Comparison of ENCODE assay signal across 8 cellular contexts in the genomic region with DNA sequence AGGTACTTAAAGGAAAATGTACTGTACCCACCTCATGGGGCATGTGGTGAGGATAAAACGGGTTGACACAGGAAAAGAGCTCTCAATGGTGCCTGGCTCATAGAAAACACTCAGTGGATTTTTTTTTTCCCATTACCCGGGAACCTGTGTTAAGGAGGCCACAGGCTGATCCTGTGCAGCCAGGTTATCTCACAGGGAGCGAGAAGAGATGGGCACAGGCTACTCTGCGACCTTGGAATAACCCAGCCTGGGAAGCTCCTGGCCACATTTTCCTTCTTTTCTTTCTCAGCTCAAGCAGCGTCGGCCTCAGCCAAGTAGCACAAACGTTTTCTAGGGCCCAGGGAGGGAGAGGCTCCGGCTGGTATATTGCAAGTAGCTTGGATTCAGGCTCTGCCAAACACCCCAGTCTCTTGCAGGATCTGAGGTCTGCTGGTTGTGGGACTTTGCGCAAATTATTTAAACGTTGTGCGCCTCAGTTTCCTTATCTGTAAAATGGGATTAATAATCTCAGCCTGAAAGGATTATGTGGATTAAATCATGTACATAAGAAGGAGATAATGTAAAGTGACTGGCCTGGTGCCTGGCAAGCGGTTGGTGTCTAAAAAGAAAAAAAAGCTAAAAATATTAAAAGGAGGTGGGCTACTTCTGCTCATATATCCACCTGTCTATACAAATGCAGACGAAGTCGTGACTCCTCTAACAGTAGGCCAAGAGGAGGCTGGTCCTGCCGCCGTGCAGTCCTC. TPM values are rescaled to one million over a fixed set of nuclear protein-coding genes. Genes with fewer than 3 reads are reported as not detected.
A peak's percentile ranks its signal among the peaks of the same experiment; 100 is the strongest.
DNase-seq lines count a peak whose midpoint lies in the region; ATAC-seq and TF ChIP-seq lines count a peak whose summit lies in the region.

No MANE protein-coding gene starts in this region.

- peak overlapping the region; percentile 88 to 90 for H3K4me3 Mint-ChIP-seq in effector memory CD8-positive, alpha-beta T cell
- H3K4me3 Mint-ChIP-seq in naive thymus-derived CD8-positive, alpha-beta T cell = peak overlapping the region; percentile 78 to 95 (median 88)

- peak overlapping the region; percentile 80 for H3K4me3 ChIP-seq in GM12875 (ENCODE audit: low read depth, low read length)

- no peak for TF ChIP-seq CTCF in GM12875 (IDR thresholded peaks at IDR 0.05; ENCODE audit: borderline replicate concordance, insufficient read depth, low read depth, low read length)

- peak overlapping the region; percentile 87 to 89 for H3K27ac Mint-ChIP-seq in effector memory CD8-positive, alpha-beta T cell
- H3K27ac Mint-ChIP-seq in naive thymus-derived CD8-positive, alpha-beta T cell = peak overlapping the region; percentile 90 to 97 (median 94)

- DNase-seq in RPMI7951 (ENCODE audit: low read depth) = peak; percentile 34
- no peak for DNase-seq in effector memory CD8-positive, alpha-beta T cell
- no peak for DNase-seq in naive thymus-derived CD8-positive, alpha-beta T cell
- DNase-seq in NCI-H1048 (lab: John Stamatoyannopoulos, UW) = no peak
- DNase-seq in NCI-H524 (lab: John Stamatoyannopoulos, UW) = no peak
- DNase-seq in NCI-H1105 treated with DMSO at 0.1 percent for 48 hours (lab: John Stamatoyannopoulos, UW) = no peak

- POLR2A ChIA-PET in naive thymus-derived CD8-positive, alpha-beta T cell (lab: Charles Lee) = interaction anchor here (0.5 to 2.4 kb wide), 10 partner anchors 9 to 222 kb away, joined by 3 to 13 read pairs (median 6); a partner anchor contains a TSS

- H3K4me1 Mint-ChIP-seq in effector memory CD8-positive, alpha-beta T cell (ENCODE audit: low read depth in 2 of 2) = peaks cover 33 to 34% of the 10 kb centered on the region in 2 donors
- H3K4me1 Mint-ChIP-seq in naive thymus-derived CD8-positive, alpha-beta T cell = peaks cover 18 to 56% (median 40%) of the 10 kb centered on the region in 4 donors

- peak; percentile 21 for ATAC-seq in effector memory CD8-positive, alpha-beta T cell (replicated peaks)
- peak; percentile 31 to 43 for ATAC-seq in naive thymus-derived CD8-positive, alpha-beta T cell
- no peak for ATAC-seq in GM19452 (IDR thresholded peaks at IDR 0.05; ENCODE audit: unreplicated experiment)

- H3K36me3 Mint-ChIP-seq in effector memory CD8-positive, alpha-beta T cell (ENCODE audit: insufficient read depth) = peaks cover 39% of the 10 kb centered on the region
- no peaks in the 10 kb centered on the region for H3K36me3 Mint-ChIP-seq in naive thymus-derived CD8-positive, alpha-beta T cell

- H3K27me3 Mint-ChIP-seq in effector memory CD8-positive, alpha-beta T cell = no peaks in the 10 kb centered on the region
- no peaks in the 10 kb centered on the region for H3K27me3 Mint-ChIP-seq in naive thymus-derived CD8-positive, alpha-beta T cell

- no peaks in the 10 kb centered on the region for H3K9me3 Mint-ChIP-seq in effector memory CD8-positive, alpha-beta T cell
- no peaks in the 10 kb centered on the region for H3K9me3 Mint-ChIP-seq in naive thymus-derived CD8-positive, alpha-beta T cell

RNA-seq across cellular contexts. Expression of a gene that starts 2.1 kb away (rescaled TPM):
- total RNA-seq in RPMI7951 (2014; rRNA removed; shearing (Covaris generic)) = 20.4 and 32.5 TPM in 2 replicates
- 10 to 100 TPM; 40.8 to 45.1 TPM for total RNA-seq in naive thymus-derived CD8-positive, alpha-beta T cell
- 10 to 100 TPM in 1 of 3 donors, 1 to 10 TPM in 2; 2.7 to 10.5 (median 4.8) TPM for polyA plus RNA-seq in naive thymus-derived CD8-positive, alpha-beta T cell

RNA-seq across cellular contexts. Expression of a gene that starts 13.8 kb away (rescaled TPM):
- 3.5 and 4.7 TPM in 2 replicates for total RNA-seq in RPMI7951 (2014; rRNA removed; shearing (Covaris generic))
- total RNA-seq in naive thymus-derived CD8-positive, alpha-beta T cell = 1 to 10 TPM; 2.8 to 3.5 TPM
- polyA plus RNA-seq in naive thymus-derived CD8-positive, alpha-beta T cell = under 1 TPM in 2 of 3 donors, not detected in 1; 0.08 to 0.24 TPM

RNA-seq across cellular contexts. Expression of a gene that starts 32.6 kb away (rescaled TPM):
- total RNA-seq in RPMI7951 (2014; rRNA removed; shearing (Covaris generic)) = 6.5 and 7.1 TPM in 2 replicates
- total RNA-seq in naive thymus-derived CD8-positive, alpha-beta T cell = 100 to 1,000 TPM; 126 to 139 TPM
- 1 to 10 TPM; 3.1 to 8.6 (median 3.7) TPM for polyA plus RNA-seq in naive thymus-derived CD8-positive, alpha-beta T cell

Comparison
In these comparisons a context has a peak if more than half of its experiments do, and no peak if none do; other contexts are left out.
1. RNA of a gene that starts 32.6 kb away (total RNA-seq): 126 to 139 TPM in naive thymus-derived CD8-positive, alpha-beta T cell; 6.5 to 7.1 TPM in RPMI7951; every median in the first group is over 10 times any median in the second.